In genomic region chr3:170044280-170044679, GRCh38 we compare ENCODE assay signal across 2 cellular contexts.
TF ChIP-seq lines count a peak whose summit lies in the region.

No MANE protein-coding gene starts in this region.

TF ChIP-seq in liver, 16 proteins besides CTCF, POLR2A, EP300 and RAD21:
- TF ChIP-seq REST (IDR thresholded peaks at IDR 0.05): no peak
- no peak for TF ChIP-seq FOXA1 (IDR thresholded peaks at IDR 0.05)
- no peak for TF ChIP-seq HNF4G (IDR thresholded peaks at IDR 0.05)

TF ChIP-seq in HepG2, 621 proteins besides CTCF, POLR2A, EP300 and RAD21 (continued from another document):
- TF ChIP-seq GLMP (CRISPR knock-in tag; IDR thresholded peaks at IDR 0.05; ENCODE audit: borderline replicate concordance): no peak
- no peak for TF ChIP-seq SIN3A (IDR thresholded peaks at IDR 0.05; ENCODE audit: borderline replicate concordance, low read depth, low read length)
- no peak for TF ChIP-seq ZFAT (CRISPR knock-in tag; conservative IDR thresholded peaks at IDR 0.05)
- TF ChIP-seq MATR3 (CRISPR knock-in tag; IDR thresholded peaks at IDR 0.05): no peak
- TF ChIP-seq ZKSCAN8 (CRISPR knock-in tag; IDR thresholded peaks at IDR 0.05; ENCODE audit: borderline replicate concordance): no peak
- TF ChIP-seq ZMYM4 (CRISPR knock-in tag; IDR thresholded peaks at IDR 0.05): no peak
- TF ChIP-seq GZF1 (CRISPR knock-in tag; IDR thresholded peaks at IDR 0.05): no peak
- TF ChIP-seq ZNF256 (CRISPR knock-in tag; conservative IDR thresholded peaks at IDR 0.05): no peak
- TF ChIP-seq ZMAT3 (CRISPR knock-in tag; conservative IDR thresholded peaks at IDR 0.05): no peak
- no peak for TF ChIP-seq ZNF562 (CRISPR knock-in tag; IDR thresholded peaks at IDR 0.05; ENCODE audit: borderline replicate concordance)
- TF ChIP-seq THAP9 (CRISPR knock-in tag; IDR thresholded peaks at IDR 0.05; ENCODE audit: borderline replicate concordance): no peak
- no peak for TF ChIP-seq NFYB (CRISPR knock-in tag; IDR thresholded peaks at IDR 0.05)
TF ChIP-seq in HepG2: peak in this region for 0.
